Comparison of ENCODE assay signal across 9 cellular contexts in the genomic region with DNA sequence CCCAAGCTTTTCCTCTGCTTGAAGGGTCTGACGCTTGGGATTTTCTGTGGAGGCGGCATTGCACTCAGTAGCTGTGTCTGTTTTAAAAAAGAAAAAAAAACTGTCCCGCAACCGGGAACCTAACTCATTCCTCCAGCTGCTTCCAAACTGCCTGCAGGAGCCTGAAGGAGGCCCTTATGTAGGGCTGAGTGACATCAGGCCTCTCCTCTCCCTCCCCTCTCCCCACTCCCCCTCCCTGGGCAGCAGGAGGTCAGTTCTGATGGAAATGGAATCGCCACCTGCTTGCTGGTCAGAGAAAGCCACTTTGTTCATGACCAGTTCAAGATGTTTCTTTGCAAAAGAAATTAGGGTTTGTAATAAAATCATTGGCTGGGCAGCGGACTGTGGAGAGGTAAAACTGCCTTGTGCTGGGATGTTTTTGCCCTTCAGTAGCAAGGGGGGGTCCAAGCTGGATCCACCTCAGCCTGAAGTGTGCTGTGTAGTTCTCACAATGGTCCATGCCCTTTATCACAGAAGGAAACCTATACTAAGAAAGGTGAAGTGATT. TPM values are rescaled to one million over a fixed set of nuclear protein-coding genes. Genes with fewer than 3 reads are reported as not detected.
DNase-seq lines count a peak whose midpoint lies in the region; ATAC-seq and TF ChIP-seq lines count a peak whose summit lies in the region.
"Had no signal": no experiment of that assay in that cellular context is flagged by ENCODE, and none has a peak within 500 bp of the region (broad histone marks: within the 10 kb centered on the region; RNA-seq: fewer than 3 reads in every experiment).

A gene (minus strand): TSS at position 149 of the 546 bp plus-strand sequence. CDS start 90 bp downstream, at position 59.

- H3K36me3 Mint-ChIP-seq in glutamatergic neuron (ENCODE audit: unreplicated experiment) = no peaks in the 10 kb centered on the region

- H3K36me3 ChIP-seq in DOHH2 (ENCODE audit: control insufficient read depth, low read length) (no peaks in the 10 kb centered on the region), psoas muscle (ENCODE audit: insufficient read depth in 1 of 2, low read depth in 1 of 2) (no peaks in the 10 kb centered on the region)
- H3K36me3 ChIP-seq: SJSA1 had no signal

- peaks cover 3% of the 10 kb centered on the region for H3K27me3 Mint-ChIP-seq in glutamatergic neuron (ENCODE audit: unreplicated experiment)

- H4K20me1 ChIP-seq in DOHH2 (ENCODE audit: control insufficient read depth, insufficient read depth, low read depth, low read length) = no peaks in the 10 kb centered on the region

- no peaks in the 10 kb centered on the region for H3K27me3 ChIP-seq in DOHH2 (ENCODE audit: control insufficient read depth, low read length)
- H3K27me3 ChIP-seq in psoas muscle (ENCODE audit: insufficient read depth in 3 of 3, low read length in 2 of 3) = no peaks in the 10 kb centered on the region
- H3K27me3 ChIP-seq in foreskin keratinocyte = no peaks in the 10 kb centered on the region
- H3K27me3 ChIP-seq: SJSA1 had no signal

- ATAC-seq in psoas muscle = no peak
- no peak for ATAC-seq in foreskin keratinocyte

- no peak within 1 kb of the TSS for H3K27ac ChIP-seq in DOHH2 (ENCODE audit: low read depth, low read length)
- H3K27ac ChIP-seq in psoas muscle = no peak within 1 kb of the TSS
- H3K27ac ChIP-seq in foreskin keratinocyte = no peak within 1 kb of the TSS
- H3K27ac ChIP-seq: SJSA1 had no signal

- peaks cover 5% of the 10 kb centered on the region for H3K9me3 Mint-ChIP-seq in glutamatergic neuron (ENCODE audit: unreplicated experiment)

- H3K4me3 ChIP-seq in DOHH2 (ENCODE audit: low read length) (no peak within 1 kb of the TSS), psoas muscle (peak within 1 kb of the TSS; percentile 38)
- H3K4me3 ChIP-seq: SJSA1 had no signal

- peak within 1 kb of the TSS; percentile 72 for H3K4me3 Mint-ChIP-seq in glutamatergic neuron (ENCODE audit: unreplicated experiment)

- peaks cover 13% of the 10 kb centered on the region for H3K4me1 Mint-ChIP-seq in glutamatergic neuron (ENCODE audit: low read depth, unreplicated experiment)

- H3F3A ChIP-seq in DOHH2 (ENCODE audit: control insufficient read depth, insufficient read depth) = no peaks in the 10 kb centered on the region

- WGBS in psoas muscle, 3 donors = 40 to 43% (median 42%) methylated on average over 6 of the region's 6 CpGs

- DNase-seq in RKO (ENCODE audit: low spot score) (peak; percentile 81), glutamatergic neuron (peak; percentile 32), psoas muscle (no peak), GM13977 (ENCODE audit: low spot score) (no peak), globus pallidus (ENCODE audit: low spot score) (no peak), foreskin keratinocyte (no peak)
- no peak for DNase-seq in stimulated activated CD4-positive, alpha-beta T cell treated with anti-CD3 and anti-CD28 coated beads, Interleukin-2, amount 100 ng/mL, for 48 hours

- intact Hi-C loops in psoas muscle (cut with DNase I) = no loop called here

- in situ Hi-C loops in GM13977 (cut with MboI; ENCODE audit: low pct_unique_long_range_greater_than_20kb, low sequenced_read_pairs, unreplicated experiment) = loop anchor here (25.0 kb wide), 1 partner anchor 462 kb away; a partner anchor contains a TSS

- H3K4me1 ChIP-seq in DOHH2 (ENCODE audit: control insufficient read depth, low read length) = no peaks in the 10 kb centered on the region
- no peaks in the 10 kb centered on the region for H3K4me1 ChIP-seq in psoas muscle
- no peaks in the 10 kb centered on the region for H3K4me1 ChIP-seq in foreskin keratinocyte
- H3K4me1 ChIP-seq: SJSA1 had no signal

- no peaks in the 10 kb centered on the region for H3K9me2 ChIP-seq in DOHH2 (replicated peaks; ENCODE audit: control insufficient read depth, low read length)

- H3K4me2 ChIP-seq in DOHH2 (ENCODE audit: low read length) = peak within 1 kb of the TSS; percentile 43; the same call in 1 of the 2 replicates

- H3K9me3 ChIP-seq in DOHH2 (ENCODE audit: control insufficient read depth, insufficient read depth, low read length) (no peaks in the 10 kb centered on the region), psoas muscle (no peaks in the 10 kb centered on the region)
- H3K9me3 ChIP-seq: SJSA1 had no signal

- no peak for TF ChIP-seq CTCF in DOHH2 (IDR thresholded peaks at IDR 0.05; ENCODE audit: low read depth, low read length, poor library complexity, severe bottlenecking)
- TF ChIP-seq CTCF in glutamatergic neuron (IDR thresholded peaks at IDR 0.05; ENCODE audit: partially characterized antibody, unreplicated experiment) = no peak
- TF ChIP-seq CTCF in psoas muscle (IDR thresholded peaks at IDR 0.05) = no peak
- no peak for TF ChIP-seq CTCF in GM13977 (IDR thresholded peaks at IDR 0.05; ENCODE audit: extremely low read depth, insufficient read depth, missing control alignments)
- TF ChIP-seq CTCF in foreskin keratinocyte (conservative IDR thresholded peaks at IDR 0.05) = no peak

- H3K27ac Mint-ChIP-seq in glutamatergic neuron (ENCODE audit: unreplicated experiment) = no peak within 1 kb of the TSS

- no peaks in the 10 kb centered on the region for H3K79me2 ChIP-seq in DOHH2 (ENCODE audit: control insufficient read depth, low read length)

RNA-seq across cellular contexts. Expression of the gene that starts here (rescaled TPM):
- total RNA-seq in glutamatergic neuron (ENCODE audit: unreplicated experiment) = 0.49 TPM
- 1 to 10 TPM in 3 of 4 donors, under 1 TPM in 1; 0.44 to 8.8 (median 4.8) TPM for total RNA-seq in psoas muscle
- polyA plus RNA-seq in psoas muscle = 1 to 10 TPM; 1.3 to 4.2 (median 3.6) TPM
- total RNA-seq in foreskin keratinocyte = not detected in 2 replicates
- polyA plus RNA-seq in foreskin keratinocyte = not detected in 2 replicates
- total RNA-seq: SJSA1 had no signal

Comparison
In these comparisons a context has a peak if more than half of its experiments do, and no peak if none do; other contexts are left out.
1. Peak in DNase-seq in glutamatergic neuron; RNA of the gene not detected or under 1 TPM.